Comparison of ENCODE assay signal across 21 cellular contexts in genomic region chr2:112846056-112846455, GRCh38. TPM values are rescaled to one million over a fixed set of nuclear protein-coding genes. Genes with fewer than 3 reads are reported as not detected.
DNase-seq lines count a peak whose midpoint lies in the region; ATAC-seq, FAIRE-seq and TF ChIP-seq lines count a peak whose summit lies in the region.
"Had no signal": no experiment of that assay in that cellular context is flagged by ENCODE, and none has a peak within 500 bp of the region (broad histone marks: within the 10 kb centered on the region; RNA-seq: fewer than 3 reads in every experiment).

No MANE protein-coding gene starts in this region.

- H4K91ac ChIP-seq in H1 (replicated peaks; ENCODE audit: insufficient read length, low read length), result no peak overlapping the region

- H3K27me3 Mint-ChIP-seq in nephron progenitor cell (ENCODE audit: low read depth, poor library complexity), result peaks cover 29% of the 10 kb centered on the region

- H3K4ac ChIP-seq in H1 (replicated peaks; ENCODE audit: insufficient read length, low read depth, low read length), result no peak overlapping the region

- H3K56ac ChIP-seq in H1 (replicated peaks; ENCODE audit: insufficient read length, low read depth, low read length), result no peak overlapping the region

- no peaks in the 10 kb centered on the region for H3K4me1 Mint-ChIP-seq in stimulated activated effector memory CD8-positive, alpha-beta T cell treated with anti-CD3 and anti-CD28 coated beads, Interleukin-12 subunit alpha, Interleukin-12 subunit beta, amount 100 ng/mL, for 72 hours
- peaks cover 18% of the 10 kb centered on the region for H3K4me1 Mint-ChIP-seq in nephron progenitor cell
- H3K4me1 Mint-ChIP-seq: CD4-positive, alpha-beta memory T cell had no signal

- no peak overlapping the region for H2BK20ac ChIP-seq in H1 (ENCODE audit: low read length)

- H3K27ac Mint-ChIP-seq in stimulated activated effector memory CD8-positive, alpha-beta T cell treated with anti-CD3 and anti-CD28 coated beads, Interleukin-12 subunit alpha, Interleukin-12 subunit beta, amount 100 ng/mL, for 72 hours, result no peak overlapping the region
- H3K27ac Mint-ChIP-seq in nephron progenitor cell, result no peak overlapping the region

- H4K5ac ChIP-seq in H1 (ENCODE audit: insufficient read length, low read depth, low read length), result no peak overlapping the region

- no peak for FAIRE-seq in H1 (lab: Jason Lieb, UNC)
- FAIRE-seq: D721Med, GM12892 had no signal

- TF ChIP-seq RAD21 in H1 (IDR thresholded peaks at IDR 0.05 in 1 of 2, conservative IDR thresholded peaks at IDR 0.05 in 1 of 2; ENCODE audit: low read depth in 2 of 2, low read length in 2 of 2), result no peak

- H3K79me1 ChIP-seq in H1 (ENCODE audit: low read depth, low read length), result no peaks in the 10 kb centered on the region

- TF ChIP-seq EP300 in H1 (IDR thresholded peaks at IDR 0.05; ENCODE audit: borderline replicate concordance in 1 of 2, low read depth in 2 of 2, low read length in 2 of 2), result no peak

- TF ChIP-seq CTCF in BE2C (IDR thresholded peaks at IDR 0.05; ENCODE audit: low read depth, low read length) (no peak), OCI-LY3 (IDR thresholded peaks at IDR 0.05; ENCODE audit: low read depth, low read length) (no peak), H1 (IDR thresholded peaks at IDR 0.05; ENCODE audit: control extremely low read depth in 1 of 3, insufficient read depth in 1 of 3, low read depth in 1 of 3, low read length in 3 of 3) (no peak), nephron progenitor cell (IDR thresholded peaks at IDR 0.05) (no peak)

- H2AFZ ChIP-seq in OCI-LY3 (ENCODE audit: low read depth, low read length), result no peak overlapping the region
- no peak overlapping the region for H2AFZ ChIP-seq in H1 (ENCODE audit: low read length)

- CTCF ChIA-PET in H1 (lab: Charles Lee; ENCODE audit: partially characterized antibody), result no interaction called here

- no peak overlapping the region for H3K23ac ChIP-seq in H1 (ENCODE audit: insufficient read length)

- H3K79me2 ChIP-seq in OCI-LY3 (ENCODE audit: low read length), result no peaks in the 10 kb centered on the region
- H3K79me2 ChIP-seq in H1 (ENCODE audit: control insufficient read depth in 1 of 2, insufficient read depth in 2 of 2, low read length in 2 of 2), result no peaks in the 10 kb centered on the region; a peak in 1 of 4 replicates

- H2AK5ac ChIP-seq in H1 (ENCODE audit: low read depth, low read length), result no peak overlapping the region

- H2BK120ac ChIP-seq in H1 (replicated peaks; ENCODE audit: low read depth, low read length), result no peak overlapping the region

- no peaks in the 10 kb centered on the region for H4K20me1 ChIP-seq in OCI-LY3 (ENCODE audit: insufficient read depth, low read length)
- H4K20me1 ChIP-seq in H1 (replicated peaks in 1 of 2; ENCODE audit: control insufficient read depth in 1 of 2, insufficient read depth in 2 of 2, low read length in 2 of 2), result no peaks in the 10 kb centered on the region

- WGBS in H1 (ENCODE audit: extremely low coverage in 1 of 2, insufficient coverage in 1 of 2, insufficient read length in 1 of 2, insufficient replicate concordance in 2 of 2, low coverage in 1 of 2, low lambda C conversion rate in 2 of 2, missing lambda C conversion rate in 1 of 2), 2 experiments, result 94% methylated on average over 7 of the region's 7 CpGs; no CpG with 5 or more reads in 1 of the 2 experiments

- H2BK15ac ChIP-seq in H1 (ENCODE audit: low read length), result no peak overlapping the region

- no peak overlapping the region for H3K14ac ChIP-seq in H1 (ENCODE audit: insufficient read length)

- no peaks in the 10 kb centered on the region for H3K36me3 Mint-ChIP-seq in stimulated activated effector memory CD8-positive, alpha-beta T cell treated with anti-CD3 and anti-CD28 coated beads, Interleukin-12 subunit alpha, Interleukin-12 subunit beta, amount 100 ng/mL, for 72 hours
- H3K36me3 Mint-ChIP-seq in nephron progenitor cell (ENCODE audit: low read depth), result peaks cover 1% of the 10 kb centered on the region
- H3K36me3 Mint-ChIP-seq: CD4-positive, alpha-beta memory T cell had no signal

- no peaks in the 10 kb centered on the region; the same call in 1 of the 2 replicates for H3K23me2 ChIP-seq in H1 (ENCODE audit: low read depth, low read length)

- no peak for TF ChIP-seq POLR2A in H1 (IDR thresholded peaks at IDR 0.05; ENCODE audit: control extremely low read depth in 1 of 2, low read depth in 2 of 2, low read length in 2 of 2)

- no peaks in the 10 kb centered on the region for H3K9me3 ChIP-seq in BE2C
- H3K9me3 ChIP-seq in OCI-LY3 (ENCODE audit: insufficient read depth, low read length), result no peaks in the 10 kb centered on the region
- H3K9me3 ChIP-seq in H1 (ENCODE audit: insufficient read depth in 2 of 2, low read depth in 1 of 2, low read length in 1 of 2), result peaks cover 0 to 7% of the 10 kb centered on the region in 2 experiments; a peak in 2 of 4 replicates
- H3K9me3 ChIP-seq: HAP-1 had no signal

- H4K8ac ChIP-seq in H1 (ENCODE audit: extremely low read depth, insufficient read depth, low read length), result no peak overlapping the region

- DNase-seq in BE2C (peak; percentile 6), H1 (ENCODE audit: low read depth in 1 of 2, low spot score in 2 of 2) (no peak), nephron progenitor cell (no peak), NCI-H1092 treated with DMSO at 0.1 percent for 48 hours (lab: John Stamatoyannopoulos, UW) (no peak), kidney tubule cell (ENCODE audit: low spot score) (no peak)
- DNase-seq in stimulated activated effector memory CD8-positive, alpha-beta T cell treated with anti-CD3 and anti-CD28 coated beads, Interleukin-12 subunit alpha, Interleukin-12 subunit beta, amount 100 ng/mL, for 72 hours (ENCODE audit: low spot score in 2 of 2), result no peak
- DNase-seq: 8988T; AML-193; C1 segment of cervical spinal cord; CD4-positive, alpha-beta memory T cell; COR-L47; DMS153; DMS79 treated with DMSO at 0.1 percent for 48 hours; GDM1; GOT3; KBM-7 had no signal

- H3K27ac ChIP-seq in OCI-LY3 (ENCODE audit: low read length) (no peak overlapping the region), H1 (ENCODE audit: low read depth, low read length) (no peak overlapping the region)
- H3K27ac ChIP-seq: HL-60 had no signal

- ATAC-seq in stimulated activated effector memory CD8-positive, alpha-beta T cell treated with anti-CD3 and anti-CD28 coated beads, Interleukin-12 subunit alpha, Interleukin-12 subunit beta, amount 100 ng/mL, for 72 hours, result peak; percentile 26

- H3K27me3 ChIP-seq in BE2C (no peaks in the 10 kb centered on the region), OCI-LY3 (ENCODE audit: low read depth, low read length) (no peaks in the 10 kb centered on the region), H1 (replicated peaks in 1 of 4; ENCODE audit: control insufficient read depth in 3 of 4, extremely low read depth in 1 of 4, insufficient read depth in 3 of 4, low read length in 3 of 4) (no peaks in the 10 kb centered on the region)

- H3K36me3 ChIP-seq in BE2C (no peaks in the 10 kb centered on the region), OCI-LY3 (replicated peaks; ENCODE audit: low read depth, low read length) (no peaks in the 10 kb centered on the region), H1 (ENCODE audit: control insufficient read depth in 2 of 4, insufficient read depth in 4 of 4, low read length in 3 of 4) (0 out of 8 replicates have a peak, but pooled peaks cover 0 to 2% (median 0%) of the 10 kb centered on the region in 4 experiments)
- H3K36me3 ChIP-seq: HAP-1 had no signal

- H3K4me3 Mint-ChIP-seq in stimulated activated effector memory CD8-positive, alpha-beta T cell treated with anti-CD3 and anti-CD28 coated beads, Interleukin-12 subunit alpha, Interleukin-12 subunit beta, amount 100 ng/mL, for 72 hours, result no peak overlapping the region
- no peak overlapping the region for H3K4me3 Mint-ChIP-seq in nephron progenitor cell
- H3K4me3 Mint-ChIP-seq: CD4-positive, alpha-beta memory T cell had no signal

- no peak overlapping the region for H3K9ac ChIP-seq in OCI-LY3 (ENCODE audit: low read length)
- no peak overlapping the region for H3K9ac ChIP-seq in H1 (replicated peaks in 1 of 4; ENCODE audit: extremely low read depth in 1 of 4, low read depth in 3 of 4, low read length in 3 of 4)

- no peak overlapping the region for H3K18ac ChIP-seq in H1 (ENCODE audit: extremely low read depth, low read length)

- H3K9me3 Mint-ChIP-seq in stimulated activated effector memory CD8-positive, alpha-beta T cell treated with anti-CD3 and anti-CD28 coated beads, Interleukin-12 subunit alpha, Interleukin-12 subunit beta, amount 100 ng/mL, for 72 hours, result no peaks in the 10 kb centered on the region
- H3K9me3 Mint-ChIP-seq in nephron progenitor cell, result peaks cover 25% of the 10 kb centered on the region
- H3K9me3 Mint-ChIP-seq: CD4-positive, alpha-beta memory T cell had no signal

- H3K4me1 ChIP-seq in BE2C, result no peaks in the 10 kb centered on the region
- H3K4me1 ChIP-seq in OCI-LY3 (ENCODE audit: low read length), result peaks cover 36% of the 10 kb centered on the region
- H3K4me1 ChIP-seq in H1 (replicated peaks in 1 of 4; ENCODE audit: control insufficient read depth in 3 of 4, insufficient read depth in 4 of 4, low read length in 3 of 4), result peaks cover 3 to 19% (median 14%) of the 10 kb centered on the region in 4 experiments; a peak in 6 of 7 replicates
- H3K4me1 ChIP-seq: HAP-1 had no signal

- H2BK12ac ChIP-seq in H1 (ENCODE audit: low read depth, low read length), result peak overlapping the region; percentile 7; the same call in 1 of the 2 replicates

- H3K4me2 ChIP-seq in OCI-LY3 (ENCODE audit: low read length) (peak overlapping the region; percentile 34; the same call in 1 of the 2 replicates), H1 (ENCODE audit: insufficient read depth in 1 of 2, low read depth in 2 of 2, low read length in 2 of 2) (no peak overlapping the region)

- POLR2A ChIA-PET in H1 (lab: Charles Lee; ENCODE audit: partially characterized antibody), result no interaction called here

- no peak overlapping the region for H3K4me3 ChIP-seq in BE2C (ENCODE audit: low read depth, low read length)
- no peak overlapping the region for H3K4me3 ChIP-seq in OCI-LY3 (ENCODE audit: low read length)
- H3K4me3 ChIP-seq in H1 (ENCODE audit: extremely low read depth in 1 of 4, insufficient read depth in 2 of 4, low read depth in 3 of 4, low read length in 4 of 4), result no peak overlapping the region
- H3K4me3 ChIP-seq: HAP-1 had no signal

- H2BK5ac ChIP-seq in H1 (ENCODE audit: low read depth, low read length), result no peak overlapping the region

TF ChIP-seq in H1, 55 proteins besides CTCF, POLR2A, EP300 and RAD21 (continues in another document):
- no peak for TF ChIP-seq JUN (IDR thresholded peaks at IDR 0.05; ENCODE audit: low read depth, low read length)

RNA-seq across cellular contexts. Expression of gene IL1B, which starts 9.5 kb away (rescaled TPM):
- not detected for polyA plus RNA-seq in BE2C (2012; ENCODE audit: insufficient read depth, insufficient read length, low read depth)
- total RNA-seq in H1 (2021; fragmentation: NEBNext Ultra II Directional; extraction: Animal tissue kit (Norgen Biotek cat#: 25700)), result not detected in 2 replicates
- not detected in 2 replicates for polyA plus RNA-seq in H1 (2011; rRNA removed)
- 0.12 TPM for polyA plus RNA-seq in H1 (2011; cell fraction: cytosol; rRNA removed)
- not detected for polyA plus RNA-seq in H1 (2011; cell fraction: nucleus; rRNA removed)
- not detected in 4 replicates for polyA plus RNA-seq in H1 (2012, experiment 1 of 2)
- polyA plus RNA-seq in H1 (2012, experiment 2 of 2), result not detected
- not detected for polyA plus RNA-seq in H1 (2013, experiment 1 of 2)
- polyA plus RNA-seq in H1 (2013, experiment 2 of 2), result not detected
- polyA minus RNA-seq in H1 (2011; rRNA and poly(A)+ RNA removed), result 1.5 TPM in 1 of 2 replicates, not detected in the other
- not detected for polyA minus RNA-seq in H1 (2011; cell fraction: cytosol; rRNA and poly(A)+ RNA removed)
- polyA minus RNA-seq in H1 (2011; cell fraction: nucleus; rRNA and poly(A)+ RNA removed), result not detected
- polyA plus RNA-seq: CD4-positive, alpha-beta memory T cell had no signal
